In genomic region chr5:95801532-95801931, GRCh38 we compare ENCODE assay signal across 20 cellular contexts.
"Had no signal": no experiment of that assay in that cellular context is flagged by ENCODE, and none has a peak within 500 bp of the region (broad histone marks: within the 10 kb centered on the region; RNA-seq: fewer than 3 reads in every experiment).

No MANE protein-coding gene starts in this region.

- FAIRE-seq: endometrium, small intestine had no signal

- ATAC-seq: activated T-cell treated with anti-CD3 and anti-CD28 coated beads, Interleukin-2, amount 50 U/mL, for 72 hours; natural killer cell; right cardiac atrium had no signal

- H3K27me3 ChIP-seq: dorsolateral prefrontal cortex, tibial artery, uterus had no signal

- H3K9me3 ChIP-seq: tibial artery, uterus had no signal

- DNase-seq: activated CD4-positive, alpha-beta T cell treated with anti-CD3 and anti-CD28 coated beads, Interleukin-2, amount 10 ng/mL, durations not matched to agents 7 days and 5 days; activated CD4-positive, CD25-positive, alpha-beta regulatory T cell; activated CD8-positive, alpha-beta memory T cell treated with anti-CD3 and anti-CD28 coated beads, Interleukin-2, amount 50 U/mL, for 48 hours; activated gamma-delta T cell treated with Interleukin-2 at 50 U/mL for 16 hours; activated naive CD8-positive, alpha-beta T cell treated with anti-CD3 and anti-CD28 coated beads, Interleukin-2, amount 10 ng/mL, durations not matched to agents 7 days and 5 days; activated T-cell treated with anti-CD3 and anti-CD28 coated beads, Interleukin-2, amount 50 U/mL, for 72 hours; aorta; dorsolateral prefrontal cortex; mammary epithelial cell; natural killer cell; nucleus accumbens; right cardiac atrium; small intestine; stimulated activated CD4-positive, alpha-beta T cell treated with anti-CD3 and anti-CD28 coated beads, Interleukin-4, amount 100 ng/mL, for 24 hours; stimulated activated naive CD4-positive, alpha-beta T cell; T-helper 2 cell; tibial artery; uterus had no signal

- H3K4me1 ChIP-seq: tibial artery, uterus had no signal

- H3K9me3 Mint-ChIP-seq: activated T-cell treated with anti-CD3 and anti-CD28 coated beads, Interleukin-2, amount 50 U/mL, for 72 hours had no signal

- H3K27me3 Mint-ChIP-seq: activated CD4-positive, alpha-beta T cell treated with anti-CD3 and anti-CD28 coated beads, Interleukin-2, amount 10 ng/mL, durations not matched to agents 7 days and 5 days; activated naive CD8-positive, alpha-beta T cell treated with anti-CD3 and anti-CD28 coated beads, Interleukin-2, amount 10 ng/mL, durations not matched to agents 7 days and 5 days; progenitor cell of endocrine pancreas had no signal

- H3K4me3 Mint-ChIP-seq: activated CD4-positive, alpha-beta T cell treated with anti-CD3 and anti-CD28 coated beads, Interleukin-2, amount 10 ng/mL, durations not matched to agents 7 days and 5 days; activated naive CD8-positive, alpha-beta T cell treated with anti-CD3 and anti-CD28 coated beads, Interleukin-2, amount 10 ng/mL, durations not matched to agents 7 days and 5 days; activated T-cell treated with anti-CD3 and anti-CD28 coated beads, Interleukin-2, amount 50 U/mL, for 72 hours; natural killer cell had no signal

- H3K27ac ChIP-seq: dorsolateral prefrontal cortex, tibial artery, uterus had no signal

- H3K4me3 ChIP-seq: dorsolateral prefrontal cortex, tibial artery, uterus had no signal

- H3K36me3 ChIP-seq: tibial artery, uterus had no signal

- H3K36me3 Mint-ChIP-seq: natural killer cell had no signal

- H3K27ac Mint-ChIP-seq: activated CD4-positive, alpha-beta T cell treated with anti-CD3 and anti-CD28 coated beads, Interleukin-2, amount 10 ng/mL, durations not matched to agents 7 days and 5 days; activated naive CD8-positive, alpha-beta T cell treated with anti-CD3 and anti-CD28 coated beads, Interleukin-2, amount 10 ng/mL, durations not matched to agents 7 days and 5 days; activated T-cell treated with anti-CD3 and anti-CD28 coated beads, Interleukin-2, amount 50 U/mL, for 72 hours; progenitor cell of endocrine pancreas had no signal
